Comparison of ENCODE assay signal across 1 cellular context in the genomic region with DNA sequence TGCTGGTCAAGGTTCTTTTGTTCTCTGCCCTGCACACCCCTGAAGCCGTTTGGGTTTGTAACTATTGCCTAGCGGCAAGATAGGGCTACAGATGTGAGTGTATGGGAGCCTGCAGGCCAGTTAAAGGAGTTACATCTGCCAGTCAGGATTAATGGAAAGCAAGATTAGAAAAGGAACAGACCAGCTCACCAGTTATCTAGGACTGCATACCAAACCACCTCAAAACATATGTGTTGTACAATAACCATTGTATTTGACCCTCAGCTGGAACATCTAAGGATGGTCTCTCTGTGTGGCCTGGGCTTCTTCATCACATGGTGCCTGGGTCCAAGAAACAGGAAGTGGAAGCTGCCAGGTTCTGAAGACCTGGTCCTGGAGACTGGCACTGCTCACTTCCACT.
TF ChIP-seq lines count a peak whose summit lies in the region.

No MANE protein-coding gene starts in this region.

TF ChIP-seq in K562, 482 proteins besides CTCF, POLR2A, EP300 and RAD21 (continued from another document and continues in another):
- TF ChIP-seq, protein P1, sequence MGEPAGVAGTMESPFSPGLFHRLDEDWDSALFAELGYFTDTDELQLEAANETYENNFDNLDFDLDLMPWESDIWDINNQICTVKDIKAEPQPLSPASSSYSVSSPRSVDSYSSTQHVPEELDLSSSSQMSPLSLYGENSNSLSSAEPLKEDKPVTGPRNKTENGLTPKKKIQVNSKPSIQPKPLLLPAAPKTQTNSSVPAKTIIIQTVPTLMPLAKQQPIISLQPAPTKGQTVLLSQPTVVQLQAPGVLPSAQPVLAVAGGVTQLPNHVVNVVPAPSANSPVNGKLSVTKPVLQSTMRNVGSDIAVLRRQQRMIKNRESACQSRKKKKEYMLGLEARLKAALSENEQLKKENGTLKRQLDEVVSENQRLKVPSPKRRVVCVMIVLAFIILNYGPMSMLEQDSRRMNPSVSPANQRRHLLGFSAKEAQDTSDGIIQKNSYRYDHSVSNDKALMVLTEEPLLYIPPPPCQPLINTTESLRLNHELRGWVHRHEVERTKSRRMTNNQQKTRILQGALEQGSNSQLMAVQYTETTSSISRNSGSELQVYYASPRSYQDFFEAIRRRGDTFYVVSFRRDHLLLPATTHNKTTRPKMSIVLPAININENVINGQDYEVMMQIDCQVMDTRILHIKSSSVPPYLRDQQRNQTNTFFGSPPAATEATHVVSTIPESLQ (CRISPR knock-in tag; IDR thresholded peaks at IDR 0.05) = no peak
- TF ChIP-seq EZH2 (IDR thresholded peaks at IDR 0.05; ENCODE audit: borderline replicate concordance, low read depth, low read length) = peak; percentile 39; the same call in 1 of the 2 replicates
- TF ChIP-seq CBX2 (IDR thresholded peaks at IDR 0.05; ENCODE audit: insufficient read depth, low read length, poor library complexity, severe bottlenecking) = no peak
- no peak for TF ChIP-seq SMARCE1 (IDR thresholded peaks at IDR 0.05)
- no peak for TF ChIP-seq KDM4B (IDR thresholded peaks at IDR 0.05; ENCODE audit: borderline replicate concordance in 2 of 2, low read depth in 1 of 2)
- TF ChIP-seq, protein P2, sequence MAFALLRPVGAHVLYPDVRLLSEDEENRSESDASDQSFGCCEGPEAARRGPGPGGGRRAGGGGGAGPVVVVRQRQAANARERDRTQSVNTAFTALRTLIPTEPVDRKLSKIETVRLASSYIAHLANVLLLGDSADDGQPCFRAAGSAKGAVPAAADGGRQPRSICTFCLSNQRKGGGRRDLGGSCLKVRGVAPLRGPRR (CRISPR knock-in tag; IDR thresholded peaks at IDR 0.05) = no peak
- TF ChIP-seq, protein P3, sequence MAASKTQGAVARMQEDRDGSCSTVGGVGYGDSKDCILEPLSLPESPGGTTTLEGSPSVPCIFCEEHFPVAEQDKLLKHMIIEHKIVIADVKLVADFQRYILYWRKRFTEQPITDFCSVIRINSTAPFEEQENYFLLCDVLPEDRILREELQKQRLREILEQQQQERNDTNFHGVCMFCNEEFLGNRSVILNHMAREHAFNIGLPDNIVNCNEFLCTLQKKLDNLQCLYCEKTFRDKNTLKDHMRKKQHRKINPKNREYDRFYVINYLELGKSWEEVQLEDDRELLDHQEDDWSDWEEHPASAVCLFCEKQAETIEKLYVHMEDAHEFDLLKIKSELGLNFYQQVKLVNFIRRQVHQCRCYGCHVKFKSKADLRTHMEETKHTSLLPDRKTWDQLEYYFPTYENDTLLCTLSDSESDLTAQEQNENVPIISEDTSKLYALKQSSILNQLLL (CRISPR knock-in tag; IDR thresholded peaks at IDR 0.05; ENCODE audit: borderline replicate concordance) = no peak
- no peak; the same call in 1 of the 2 replicates for TF ChIP-seq ZKSCAN1 (IDR thresholded peaks at IDR 0.05; ENCODE audit: low read depth, low read length)
- TF ChIP-seq ELF4 (CRISPR knock-in tag; IDR thresholded peaks at IDR 0.05) = no peak
- no peak for TF ChIP-seq SLC30A9 (CRISPR knock-in tag; IDR thresholded peaks at IDR 0.05)
- TF ChIP-seq POLR3A (IDR thresholded peaks at IDR 0.05; ENCODE audit: borderline replicate concordance, extremely low read depth, insufficient read depth, insufficient read length) = no peak
- TF ChIP-seq ZNF561 (CRISPR knock-in tag; conservative IDR thresholded peaks at IDR 0.05) = no peak
- TF ChIP-seq HNRNPUL1 (IDR thresholded peaks at IDR 0.05; ENCODE audit: low read length) = no peak
- peak; percentile 47; the same call in 1 of the 2 replicates for TF ChIP-seq MYNN (IDR thresholded peaks at IDR 0.05)
- no peak for TF ChIP-seq MYNN (CRISPR knock-in tag; IDR thresholded peaks at IDR 0.05)
- TF ChIP-seq, protein P4, sequence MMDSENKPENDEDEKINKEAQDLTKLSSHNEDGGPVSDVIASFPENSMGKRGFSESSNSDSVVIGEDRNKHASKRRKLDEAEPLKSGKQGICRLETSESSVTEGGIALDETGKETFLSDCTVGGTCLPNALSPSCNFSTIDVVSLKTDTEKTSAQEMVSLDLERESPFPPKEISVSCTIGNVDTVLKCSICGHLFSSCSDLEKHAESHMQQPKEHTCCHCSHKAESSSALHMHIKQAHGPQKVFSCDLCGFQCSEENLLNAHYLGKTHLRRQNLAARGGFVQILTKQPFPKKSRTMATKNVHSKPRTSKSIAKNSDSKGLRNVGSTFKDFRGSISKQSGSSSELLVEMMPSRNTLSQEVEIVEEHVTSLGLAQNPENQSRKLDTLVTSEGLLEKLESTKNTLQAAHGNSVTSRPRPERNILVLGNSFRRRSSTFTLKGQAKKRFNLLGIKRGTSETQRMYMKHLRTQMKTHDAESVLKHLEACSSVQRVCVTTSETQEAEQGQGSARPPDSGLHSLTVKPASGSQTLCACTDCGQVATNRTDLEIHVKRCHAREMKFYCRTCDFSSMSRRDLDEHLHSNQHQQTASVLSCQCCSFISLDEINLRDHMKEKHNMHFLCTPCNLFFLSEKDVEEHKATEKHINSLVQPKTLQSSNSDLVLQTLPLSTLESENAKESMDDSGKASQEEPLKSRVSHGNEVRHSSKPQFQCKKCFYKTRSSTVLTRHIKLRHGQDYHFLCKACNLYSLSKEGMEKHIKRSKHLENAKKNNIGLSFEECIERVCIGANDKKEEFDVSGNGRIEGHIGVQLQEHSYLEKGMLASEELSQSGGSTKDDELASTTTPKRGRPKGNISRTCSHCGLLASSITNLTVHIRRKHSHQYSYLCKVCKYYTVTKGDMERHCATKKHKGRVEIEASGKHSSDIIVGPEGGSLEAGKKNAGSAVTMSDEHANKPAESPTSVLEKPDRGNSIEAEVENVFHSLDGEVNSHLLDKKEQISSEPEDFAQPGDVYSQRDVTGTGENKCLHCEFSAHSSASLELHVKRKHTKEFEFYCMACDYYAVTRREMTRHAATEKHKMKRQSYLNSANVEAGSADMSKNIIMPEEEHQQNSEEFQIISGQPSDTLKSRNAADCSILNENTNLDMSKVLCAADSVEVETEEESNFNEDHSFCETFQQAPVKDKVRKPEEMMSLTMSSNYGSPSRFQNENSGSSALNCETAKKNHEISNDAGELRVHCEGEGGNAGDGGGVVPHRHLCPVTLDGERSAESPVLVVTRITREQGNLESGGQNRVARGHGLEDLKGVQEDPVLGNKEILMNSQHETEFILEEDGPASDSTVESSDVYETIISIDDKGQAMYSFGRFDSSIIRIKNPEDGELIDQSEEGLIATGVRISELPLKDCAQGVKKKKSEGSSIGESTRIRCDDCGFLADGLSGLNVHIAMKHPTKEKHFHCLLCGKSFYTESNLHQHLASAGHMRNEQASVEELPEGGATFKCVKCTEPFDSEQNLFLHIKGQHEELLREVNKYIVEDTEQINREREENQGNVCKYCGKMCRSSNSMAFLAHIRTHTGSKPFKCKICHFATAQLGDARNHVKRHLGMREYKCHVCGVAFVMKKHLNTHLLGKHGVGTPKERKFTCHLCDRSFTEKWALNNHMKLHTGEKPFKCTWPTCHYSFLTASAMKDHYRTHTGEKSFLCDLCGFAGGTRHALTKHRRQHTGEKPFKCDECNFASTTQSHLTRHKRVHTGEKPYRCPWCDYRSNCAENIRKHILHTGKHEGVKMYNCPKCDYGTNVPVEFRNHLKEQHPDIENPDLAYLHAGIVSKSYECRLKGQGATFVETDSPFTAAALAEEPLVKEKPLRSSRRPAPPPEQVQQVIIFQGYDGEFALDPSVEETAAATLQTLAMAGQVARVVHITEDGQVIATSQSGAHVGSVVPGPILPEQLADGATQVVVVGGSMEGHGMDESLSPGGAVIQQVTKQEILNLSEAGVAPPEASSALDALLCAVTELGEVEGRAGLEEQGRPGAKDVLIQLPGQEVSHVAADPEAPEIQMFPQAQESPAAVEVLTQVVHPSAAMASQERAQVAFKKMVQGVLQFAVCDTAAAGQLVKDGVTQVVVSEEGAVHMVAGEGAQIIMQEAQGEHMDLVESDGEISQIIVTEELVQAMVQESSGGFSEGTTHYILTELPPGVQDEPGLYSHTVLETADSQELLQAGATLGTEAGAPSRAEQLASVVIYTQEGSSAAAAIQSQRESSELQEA (IDR thresholded peaks at IDR 0.05; ENCODE audit: low read depth) = peak; percentile 60; the same call in 1 of the 2 replicates
- TF ChIP-seq, protein P5, sequence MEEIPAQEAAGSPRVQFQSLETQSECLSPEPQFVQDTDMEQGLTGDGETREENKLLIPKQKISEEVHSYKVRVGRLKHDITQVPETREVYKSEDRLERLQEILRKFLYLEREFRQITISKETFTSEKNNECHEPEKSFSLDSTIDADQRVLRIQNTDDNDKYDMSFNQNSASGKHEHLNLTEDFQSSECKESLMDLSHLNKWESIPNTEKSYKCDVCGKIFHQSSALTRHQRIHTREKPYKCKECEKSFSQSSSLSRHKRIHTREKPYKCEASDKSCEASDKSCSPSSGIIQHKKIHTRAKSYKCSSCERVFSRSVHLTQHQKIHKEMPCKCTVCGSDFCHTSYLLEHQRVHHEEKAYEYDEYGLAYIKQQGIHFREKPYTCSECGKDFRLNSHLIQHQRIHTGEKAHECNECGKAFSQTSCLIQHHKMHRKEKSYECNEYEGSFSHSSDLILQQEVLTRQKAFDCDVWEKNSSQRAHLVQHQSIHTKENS (CRISPR knock-in tag; IDR thresholded peaks at IDR 0.05) = no peak
- peak; percentile 98 for TF ChIP-seq SPI1 (IDR thresholded peaks at IDR 0.05; ENCODE audit: borderline replicate concordance, low read depth, low read length)
- no peak; the same call in 1 of the 2 replicates for TF ChIP-seq LEF1 (IDR thresholded peaks at IDR 0.05)
- TF ChIP-seq, protein P6, sequence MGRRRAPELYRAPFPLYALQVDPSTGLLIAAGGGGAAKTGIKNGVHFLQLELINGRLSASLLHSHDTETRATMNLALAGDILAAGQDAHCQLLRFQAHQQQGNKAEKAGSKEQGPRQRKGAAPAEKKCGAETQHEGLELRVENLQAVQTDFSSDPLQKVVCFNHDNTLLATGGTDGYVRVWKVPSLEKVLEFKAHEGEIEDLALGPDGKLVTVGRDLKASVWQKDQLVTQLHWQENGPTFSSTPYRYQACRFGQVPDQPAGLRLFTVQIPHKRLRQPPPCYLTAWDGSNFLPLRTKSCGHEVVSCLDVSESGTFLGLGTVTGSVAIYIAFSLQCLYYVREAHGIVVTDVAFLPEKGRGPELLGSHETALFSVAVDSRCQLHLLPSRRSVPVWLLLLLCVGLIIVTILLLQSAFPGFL (CRISPR knock-in tag; IDR thresholded peaks at IDR 0.05) = no peak
- peak; percentile 32; the same call in 1 of the 2 replicates for TF ChIP-seq CC2D1A (IDR thresholded peaks at IDR 0.05)
- no peak for TF ChIP-seq NONO (IDR thresholded peaks at IDR 0.05; ENCODE audit: low read depth in 2 of 2, low read length in 1 of 2)
- peak; percentile 37 for TF ChIP-seq CCNT2 (IDR thresholded peaks at IDR 0.05; ENCODE audit: borderline replicate concordance, extremely low read depth, insufficient read length, low read depth, low read length)
- TF ChIP-seq YY1 (IDR thresholded peaks at IDR 0.05; ENCODE audit: borderline replicate concordance in 1 of 3, control insufficient read depth in 1 of 3, extremely low read depth in 1 of 3, insufficient read depth in 3 of 3, insufficient read length in 1 of 3, insufficient replicate concordance in 2 of 3, low read depth in 1 of 3, low read length in 2 of 3) = no peak
- no peak for TF ChIP-seq BRD9 (IDR thresholded peaks at IDR 0.05; ENCODE audit: low read depth, partially characterized antibody)
- TF ChIP-seq, protein P7, sequence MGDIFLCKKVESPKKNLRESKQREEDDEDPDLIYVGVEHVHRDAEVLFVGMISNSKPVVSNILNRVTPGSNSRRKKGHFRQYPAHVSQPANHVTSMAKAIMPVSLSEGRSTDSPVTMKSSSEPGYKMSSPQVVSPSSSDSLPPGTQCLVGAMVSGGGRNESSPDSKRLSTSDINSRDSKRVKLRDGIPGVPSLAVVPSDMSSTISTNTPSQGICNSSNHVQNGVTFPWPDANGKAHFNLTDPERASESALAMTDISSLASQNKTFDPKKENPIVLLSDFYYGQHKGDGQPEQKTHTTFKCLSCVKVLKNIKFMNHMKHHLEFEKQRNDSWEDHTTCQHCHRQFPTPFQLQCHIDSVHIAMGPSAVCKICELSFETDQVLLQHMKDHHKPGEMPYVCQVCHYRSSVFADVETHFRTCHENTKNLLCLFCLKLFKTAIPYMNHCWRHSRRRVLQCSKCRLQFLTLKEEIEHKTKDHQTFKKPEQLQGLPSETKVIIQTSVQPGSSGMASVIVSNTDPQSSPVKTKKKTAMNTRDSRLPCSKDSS (IDR thresholded peaks at IDR 0.05; ENCODE audit: low read depth, partially characterized antibody) = no peak
- TF ChIP-seq CBX5 (IDR thresholded peaks at IDR 0.05; ENCODE audit: borderline replicate concordance, low read depth) = no peak
- TF ChIP-seq CEBPB (tag; IDR thresholded peaks at IDR 0.05) = no peak
- TF ChIP-seq HNRNPK (IDR thresholded peaks at IDR 0.05; ENCODE audit: low read depth, low read length, poor library complexity, severe bottlenecking) = no peak
- no peak for TF ChIP-seq ZNF444 (CRISPR knock-in tag; IDR thresholded peaks at IDR 0.05)
- peak; percentile 89 for TF ChIP-seq NCOR1 (IDR thresholded peaks at IDR 0.05)
- TF ChIP-seq, protein P8, sequence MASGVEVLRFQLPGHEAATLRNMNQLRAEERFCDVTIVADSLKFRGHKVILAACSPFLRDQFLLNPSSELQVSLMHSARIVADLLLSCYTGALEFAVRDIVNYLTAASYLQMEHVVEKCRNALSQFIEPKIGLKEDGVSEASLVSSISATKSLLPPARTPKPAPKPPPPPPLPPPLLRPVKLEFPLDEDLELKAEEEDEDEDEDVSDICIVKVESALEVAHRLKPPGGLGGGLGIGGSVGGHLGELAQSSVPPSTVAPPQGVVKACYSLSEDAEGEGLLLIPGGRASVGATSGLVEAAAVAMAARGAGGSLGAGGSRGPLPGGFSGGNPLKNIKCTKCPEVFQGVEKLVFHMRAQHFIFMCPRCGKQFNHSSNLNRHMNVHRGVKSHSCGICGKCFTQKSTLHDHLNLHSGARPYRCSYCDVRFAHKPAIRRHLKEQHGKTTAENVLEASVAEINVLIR (CRISPR knock-in tag; IDR thresholded peaks at IDR 0.05) = no peak
- TF ChIP-seq FOXM1 (IDR thresholded peaks at IDR 0.05; ENCODE audit: low read depth) = peak; percentile 48; the same call in 1 of the 2 replicates
- 0 out of 2 replicates have a peak, but pooled peaks have one; percentile 38 for TF ChIP-seq FOXM1 (CRISPR knock-in tag; IDR thresholded peaks at IDR 0.05; ENCODE audit: low read depth)
- TF ChIP-seq NR1H2 (CRISPR knock-in tag; IDR thresholded peaks at IDR 0.05) = no peak
- TF ChIP-seq, protein P9, sequence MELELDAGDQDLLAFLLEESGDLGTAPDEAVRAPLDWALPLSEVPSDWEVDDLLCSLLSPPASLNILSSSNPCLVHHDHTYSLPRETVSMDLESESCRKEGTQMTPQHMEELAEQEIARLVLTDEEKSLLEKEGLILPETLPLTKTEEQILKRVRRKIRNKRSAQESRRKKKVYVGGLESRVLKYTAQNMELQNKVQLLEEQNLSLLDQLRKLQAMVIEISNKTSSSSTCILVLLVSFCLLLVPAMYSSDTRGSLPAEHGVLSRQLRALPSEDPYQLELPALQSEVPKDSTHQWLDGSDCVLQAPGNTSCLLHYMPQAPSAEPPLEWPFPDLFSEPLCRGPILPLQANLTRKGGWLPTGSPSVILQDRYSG (tag; conservative IDR thresholded peaks at IDR 0.05; ENCODE audit: low read depth) = peak; percentile 42; the same call in 1 of the 2 replicates
- TF ChIP-seq YBX1 (IDR thresholded peaks at IDR 0.05) = no peak
- no peak for TF ChIP-seq CTBP1 (IDR thresholded peaks at IDR 0.05; ENCODE audit: borderline replicate concordance)
- no peak for TF ChIP-seq PHB (CRISPR knock-in tag; IDR thresholded peaks at IDR 0.05)
- TF ChIP-seq ZNF121 (CRISPR knock-in tag; conservative IDR thresholded peaks at IDR 0.05) = no peak
- TF ChIP-seq KLF10 (CRISPR knock-in tag; IDR thresholded peaks at IDR 0.05) = no peak
- TF ChIP-seq ZNF717 (CRISPR knock-in tag; IDR thresholded peaks at IDR 0.05) = no peak
- TF ChIP-seq RCOR1 (IDR thresholded peaks at IDR 0.05; ENCODE audit: borderline replicate concordance in 1 of 2, low read depth in 2 of 2, low read length in 2 of 2) = no peak
- TF ChIP-seq, protein P10, sequence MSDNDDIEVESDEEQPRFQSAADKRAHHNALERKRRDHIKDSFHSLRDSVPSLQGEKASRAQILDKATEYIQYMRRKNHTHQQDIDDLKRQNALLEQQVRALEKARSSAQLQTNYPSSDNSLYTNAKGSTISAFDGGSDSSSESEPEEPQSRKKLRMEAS (CRISPR knock-in tag; IDR thresholded peaks at IDR 0.05) = 0 out of 2 replicates have a peak, but pooled peaks have one; percentile 25
- no peak for TF ChIP-seq STAT5B (CRISPR knock-in tag; IDR thresholded peaks at IDR 0.05)
